In the genomic region with DNA sequence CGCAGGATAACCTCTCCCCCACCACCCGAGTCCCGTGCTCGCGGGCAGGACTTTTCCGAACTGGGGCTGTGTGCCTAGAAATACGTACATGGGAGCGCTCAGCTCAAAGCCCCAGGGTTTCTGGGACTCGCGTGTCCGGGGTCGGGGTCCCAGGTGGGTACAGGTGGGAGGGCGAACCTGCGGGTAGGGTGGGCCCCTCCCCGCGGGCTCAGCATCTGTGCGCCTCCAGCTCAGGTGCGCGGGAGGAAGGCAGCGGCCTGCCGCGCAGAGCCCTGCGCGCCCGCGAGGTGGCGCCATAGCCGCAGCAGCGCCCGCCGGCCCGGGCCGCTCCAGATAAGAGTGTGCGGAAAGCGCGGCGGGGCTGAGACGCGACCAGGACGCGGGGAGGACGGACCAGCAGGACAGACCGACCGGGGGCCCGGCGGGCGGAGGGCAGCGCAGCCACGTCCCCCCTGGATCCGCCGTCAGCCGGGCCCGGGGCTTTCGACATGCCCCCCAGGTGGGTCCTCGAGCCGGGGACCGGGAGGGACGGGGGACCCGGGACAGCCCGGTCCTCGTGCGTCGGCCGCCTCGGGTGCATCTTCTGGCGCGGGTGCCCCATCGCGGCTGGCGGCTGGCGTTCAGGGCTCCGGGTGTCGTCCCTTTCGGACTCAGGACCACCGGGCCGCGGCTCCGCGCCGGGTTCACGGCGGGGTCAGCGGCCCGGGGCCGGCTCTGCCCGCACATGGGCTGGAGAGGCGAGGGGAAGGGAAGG, we compare ENCODE assay signal across 1 cellular context.
A peak's percentile ranks its signal among the peaks of the same experiment; 100 is the strongest.
TF ChIP-seq lines count a peak whose summit lies in the region.

A gene with protein sequence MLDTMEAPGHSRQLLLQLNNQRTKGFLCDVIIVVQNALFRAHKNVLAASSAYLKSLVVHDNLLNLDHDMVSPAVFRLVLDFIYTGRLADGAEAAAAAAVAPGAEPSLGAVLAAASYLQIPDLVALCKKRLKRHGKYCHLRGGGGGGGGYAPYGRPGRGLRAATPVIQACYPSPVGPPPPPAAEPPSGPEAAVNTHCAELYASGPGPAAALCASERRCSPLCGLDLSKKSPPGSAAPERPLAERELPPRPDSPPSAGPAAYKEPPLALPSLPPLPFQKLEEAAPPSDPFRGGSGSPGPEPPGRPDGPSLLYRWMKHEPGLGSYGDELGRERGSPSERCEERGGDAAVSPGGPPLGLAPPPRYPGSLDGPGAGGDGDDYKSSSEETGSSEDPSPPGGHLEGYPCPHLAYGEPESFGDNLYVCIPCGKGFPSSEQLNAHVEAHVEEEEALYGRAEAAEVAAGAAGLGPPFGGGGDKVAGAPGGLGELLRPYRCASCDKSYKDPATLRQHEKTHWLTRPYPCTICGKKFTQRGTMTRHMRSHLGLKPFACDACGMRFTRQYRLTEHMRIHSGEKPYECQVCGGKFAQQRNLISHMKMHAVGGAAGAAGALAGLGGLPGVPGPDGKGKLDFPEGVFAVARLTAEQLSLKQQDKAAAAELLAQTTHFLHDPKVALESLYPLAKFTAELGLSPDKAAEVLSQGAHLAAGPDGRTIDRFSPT (plus strand): TSS at position 364 of the 754 bp plus-strand sequence. CDS start 1,588 bp downstream, outside the sequence.

TF ChIP-seq in WTC11, 78 proteins besides CTCF, POLR2A, EP300 and RAD21 (continued from another document):
- TF ChIP-seq, protein P1, sequence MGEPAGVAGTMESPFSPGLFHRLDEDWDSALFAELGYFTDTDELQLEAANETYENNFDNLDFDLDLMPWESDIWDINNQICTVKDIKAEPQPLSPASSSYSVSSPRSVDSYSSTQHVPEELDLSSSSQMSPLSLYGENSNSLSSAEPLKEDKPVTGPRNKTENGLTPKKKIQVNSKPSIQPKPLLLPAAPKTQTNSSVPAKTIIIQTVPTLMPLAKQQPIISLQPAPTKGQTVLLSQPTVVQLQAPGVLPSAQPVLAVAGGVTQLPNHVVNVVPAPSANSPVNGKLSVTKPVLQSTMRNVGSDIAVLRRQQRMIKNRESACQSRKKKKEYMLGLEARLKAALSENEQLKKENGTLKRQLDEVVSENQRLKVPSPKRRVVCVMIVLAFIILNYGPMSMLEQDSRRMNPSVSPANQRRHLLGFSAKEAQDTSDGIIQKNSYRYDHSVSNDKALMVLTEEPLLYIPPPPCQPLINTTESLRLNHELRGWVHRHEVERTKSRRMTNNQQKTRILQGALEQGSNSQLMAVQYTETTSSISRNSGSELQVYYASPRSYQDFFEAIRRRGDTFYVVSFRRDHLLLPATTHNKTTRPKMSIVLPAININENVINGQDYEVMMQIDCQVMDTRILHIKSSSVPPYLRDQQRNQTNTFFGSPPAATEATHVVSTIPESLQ (CRISPR knock-in tag; IDR thresholded peaks at IDR 0.05): no peak
- TF ChIP-seq CBFB (CRISPR knock-in tag; IDR thresholded peaks at IDR 0.05; ENCODE audit: low read depth): peak; percentile 42; the same call in 1 of the 2 replicates
- TF ChIP-seq, protein P2, sequence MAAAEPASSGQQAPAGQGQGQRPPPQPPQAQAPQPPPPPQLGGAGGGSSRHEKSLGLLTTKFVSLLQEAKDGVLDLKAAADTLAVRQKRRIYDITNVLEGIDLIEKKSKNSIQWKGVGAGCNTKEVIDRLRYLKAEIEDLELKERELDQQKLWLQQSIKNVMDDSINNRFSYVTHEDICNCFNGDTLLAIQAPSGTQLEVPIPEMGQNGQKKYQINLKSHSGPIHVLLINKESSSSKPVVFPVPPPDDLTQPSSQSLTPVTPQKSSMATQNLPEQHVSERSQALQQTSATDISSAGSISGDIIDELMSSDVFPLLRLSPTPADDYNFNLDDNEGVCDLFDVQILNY (CRISPR knock-in tag; IDR thresholded peaks at IDR 0.05): peak; percentile 54; the same call in 1 of the 2 replicates
- TF ChIP-seq, protein P3, sequence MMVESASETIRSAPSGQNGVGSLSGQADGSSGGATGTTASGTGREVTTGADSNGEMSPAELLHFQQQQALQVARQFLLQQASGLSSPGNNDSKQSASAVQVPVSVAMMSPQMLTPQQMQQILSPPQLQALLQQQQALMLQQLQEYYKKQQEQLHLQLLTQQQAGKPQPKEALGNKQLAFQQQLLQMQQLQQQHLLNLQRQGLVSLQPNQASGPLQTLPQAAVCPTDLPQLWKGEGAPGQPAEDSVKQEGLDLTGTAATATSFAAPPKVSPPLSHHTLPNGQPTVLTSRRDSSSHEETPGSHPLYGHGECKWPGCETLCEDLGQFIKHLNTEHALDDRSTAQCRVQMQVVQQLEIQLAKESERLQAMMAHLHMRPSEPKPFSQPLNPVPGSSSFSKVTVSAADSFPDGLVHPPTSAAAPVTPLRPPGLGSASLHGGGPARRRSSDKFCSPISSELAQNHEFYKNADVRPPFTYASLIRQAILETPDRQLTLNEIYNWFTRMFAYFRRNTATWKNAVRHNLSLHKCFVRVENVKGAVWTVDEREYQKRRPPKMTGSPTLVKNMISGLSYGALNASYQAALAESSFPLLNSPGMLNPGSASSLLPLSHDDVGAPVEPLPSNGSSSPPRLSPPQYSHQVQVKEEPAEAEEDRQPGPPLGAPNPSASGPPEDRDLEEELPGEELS (CRISPR knock-in tag; IDR thresholded peaks at IDR 0.05): 0 out of 2 replicates have a peak, but pooled peaks have one; percentile 41
- TF ChIP-seq, protein P4, sequence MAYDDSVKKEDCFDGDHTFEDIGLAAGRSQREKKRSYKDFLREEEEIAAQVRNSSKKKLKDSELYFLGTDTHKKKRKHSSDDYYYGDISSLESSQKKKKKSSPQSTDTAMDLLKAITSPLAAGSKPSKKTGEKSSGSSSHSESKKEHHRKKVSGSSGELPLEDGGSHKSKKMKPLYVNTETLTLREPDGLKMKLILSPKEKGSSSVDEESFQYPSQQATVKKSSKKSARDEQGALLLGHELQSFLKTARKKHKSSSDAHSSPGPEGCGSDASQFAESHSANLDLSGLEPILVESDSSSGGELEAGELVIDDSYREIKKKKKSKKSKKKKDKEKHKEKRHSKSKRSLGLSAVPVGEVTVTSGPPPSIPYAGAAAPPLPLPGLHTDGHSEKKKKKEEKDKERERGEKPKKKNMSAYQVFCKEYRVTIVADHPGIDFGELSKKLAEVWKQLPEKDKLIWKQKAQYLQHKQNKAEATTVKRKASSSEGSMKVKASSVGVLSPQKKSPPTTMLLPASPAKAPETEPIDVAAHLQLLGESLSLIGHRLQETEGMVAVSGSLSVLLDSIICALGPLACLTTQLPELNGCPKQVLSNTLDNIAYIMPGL (CRISPR knock-in tag; IDR thresholded peaks at IDR 0.05): peak; percentile 80; the same call in 1 of the 2 replicates
- TF ChIP-seq ZNF263 (CRISPR knock-in tag; IDR thresholded peaks at IDR 0.05; ENCODE audit: low read depth): no peak
- TF ChIP-seq, protein P5, sequence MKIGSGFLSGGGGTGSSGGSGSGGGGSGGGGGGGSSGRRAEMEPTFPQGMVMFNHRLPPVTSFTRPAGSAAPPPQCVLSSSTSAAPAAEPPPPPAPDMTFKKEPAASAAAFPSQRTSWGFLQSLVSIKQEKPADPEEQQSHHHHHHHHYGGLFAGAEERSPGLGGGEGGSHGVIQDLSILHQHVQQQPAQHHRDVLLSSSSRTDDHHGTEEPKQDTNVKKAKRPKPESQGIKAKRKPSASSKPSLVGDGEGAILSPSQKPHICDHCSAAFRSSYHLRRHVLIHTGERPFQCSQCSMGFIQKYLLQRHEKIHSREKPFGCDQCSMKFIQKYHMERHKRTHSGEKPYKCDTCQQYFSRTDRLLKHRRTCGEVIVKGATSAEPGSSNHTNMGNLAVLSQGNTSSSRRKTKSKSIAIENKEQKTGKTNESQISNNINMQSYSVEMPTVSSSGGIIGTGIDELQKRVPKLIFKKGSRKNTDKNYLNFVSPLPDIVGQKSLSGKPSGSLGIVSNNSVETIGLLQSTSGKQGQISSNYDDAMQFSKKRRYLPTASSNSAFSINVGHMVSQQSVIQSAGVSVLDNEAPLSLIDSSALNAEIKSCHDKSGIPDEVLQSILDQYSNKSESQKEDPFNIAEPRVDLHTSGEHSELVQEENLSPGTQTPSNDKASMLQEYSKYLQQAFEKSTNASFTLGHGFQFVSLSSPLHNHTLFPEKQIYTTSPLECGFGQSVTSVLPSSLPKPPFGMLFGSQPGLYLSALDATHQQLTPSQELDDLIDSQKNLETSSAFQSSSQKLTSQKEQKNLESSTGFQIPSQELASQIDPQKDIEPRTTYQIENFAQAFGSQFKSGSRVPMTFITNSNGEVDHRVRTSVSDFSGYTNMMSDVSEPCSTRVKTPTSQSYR (CRISPR knock-in tag; IDR thresholded peaks at IDR 0.05): no peak
